Comparison of ENCODE assay signal across 20 cellular contexts in genomic region chr7:29044529-29044928, GRCh38.
"Had no signal": no experiment of that assay in that cellular context is flagged by ENCODE, and none has a peak within 500 bp of the region (broad histone marks: within the 10 kb centered on the region; RNA-seq: fewer than 3 reads in every experiment).

No MANE protein-coding gene starts in this region.

- ATAC-seq: foreskin keratinocyte; stimulated activated memory B cell treated with anti-CD40 and anti-IgM and Interleukin-4, amounts not matched to agents 10 μg/mL and 1 μg/mL and 100 μg/mL, for 72 hours had no signal

- H3K4me1 ChIP-seq: foreskin keratinocyte had no signal

- H3K4me1 Mint-ChIP-seq: activated naive CD4-positive, alpha-beta T cell treated with anti-CD3 and anti-CD28 coated beads, Interleukin-2, amount 50 U/mL, for 24 hours; memory B cell; naive B cell; stimulated activated memory B cell treated with anti-CD40 and anti-IgM and Interleukin-4, amounts not matched to agents 10 μg/mL and 1 μg/mL and 100 μg/mL, for 72 hours had no signal

- DNase-seq: activated CD4-positive, alpha-beta T cell treated with anti-CD3 and anti-CD28 coated beads, Interleukin-2, amount 50 U/mL, for 4 hours; activated gamma-delta T cell; adrenal gland; dermis blood vessel endothelial cell; effector memory CD4-positive, alpha-beta T cell; foreskin keratinocyte; mucosa of descending colon; naive B cell; nucleus accumbens; sigmoid colon; spleen; stimulated activated CD4-positive, alpha-beta T cell treated with anti-CD3 and anti-CD28 coated beads, Interleukin-4, amount 100 ng/mL, for 4 hours; T-helper 2 cell had no signal

- H2AFZ ChIP-seq: hepatocyte had no signal

- H3K27ac ChIP-seq: adrenal gland, cardiac muscle cell, esophagus muscularis mucosa, foreskin keratinocyte, hepatocyte, sigmoid colon, spleen, VCaP had no signal

- H3K4me2 ChIP-seq: hepatocyte had no signal

- H3K27ac Mint-ChIP-seq: activated naive CD4-positive, alpha-beta T cell treated with anti-CD3 and anti-CD28 coated beads, Interleukin-2, amount 50 U/mL, for 24 hours; memory B cell; naive B cell; stimulated activated memory B cell treated with anti-CD40 and anti-IgM and Interleukin-4, amounts not matched to agents 10 μg/mL and 1 μg/mL and 100 μg/mL, for 72 hours had no signal

- H3K36me3 ChIP-seq: adrenal gland, cardiac muscle cell, esophagus muscularis mucosa, sigmoid colon, spleen had no signal

- H3K4me3 Mint-ChIP-seq: activated naive CD4-positive, alpha-beta T cell treated with anti-CD3 and anti-CD28 coated beads, Interleukin-2, amount 50 U/mL, for 24 hours; memory B cell; naive B cell; stimulated activated memory B cell treated with anti-CD40 and anti-IgM and Interleukin-4, amounts not matched to agents 10 μg/mL and 1 μg/mL and 100 μg/mL, for 72 hours had no signal

- H3K27me3 ChIP-seq: adrenal gland, cardiac muscle cell, esophagus muscularis mucosa, hepatocyte, sigmoid colon, spleen had no signal

- H3K36me3 Mint-ChIP-seq: activated naive CD4-positive, alpha-beta T cell treated with anti-CD3 and anti-CD28 coated beads, Interleukin-2, amount 50 U/mL, for 24 hours; memory B cell; naive B cell; stimulated activated memory B cell treated with anti-CD40 and anti-IgM and Interleukin-4, amounts not matched to agents 10 μg/mL and 1 μg/mL and 100 μg/mL, for 72 hours had no signal

- H3K4me3 ChIP-seq: adrenal gland, cardiac muscle cell, esophagus muscularis mucosa, hepatocyte, mucosa of descending colon, sigmoid colon, spleen had no signal

- H3K79me2 ChIP-seq: hepatocyte had no signal

- H3K9me3 Mint-ChIP-seq: activated naive CD4-positive, alpha-beta T cell treated with anti-CD3 and anti-CD28 coated beads, Interleukin-2, amount 50 U/mL, for 24 hours; stimulated activated memory B cell treated with anti-CD40 and anti-IgM and Interleukin-4, amounts not matched to agents 10 μg/mL and 1 μg/mL and 100 μg/mL, for 72 hours had no signal

- H3K9me3 ChIP-seq: adrenal gland, esophagus muscularis mucosa, mucosa of descending colon, sigmoid colon, spleen had no signal
